8 cellular contexts compared by ENCODE assay signal in genomic region chr5:171418316-171418981, GRCh38. TPM values are rescaled to one million over a fixed set of nuclear protein-coding genes. Genes with fewer than 3 reads are reported as not detected.
DNase-seq lines count a peak whose midpoint lies in the region; ATAC-seq and TF ChIP-seq lines count a peak whose summit lies in the region.

No MANE protein-coding gene starts in this region.

- in situ Hi-C loops in GM13977 (cut with MboI; ENCODE audit: low pct_unique_long_range_greater_than_20kb, low sequenced_read_pairs, unreplicated experiment): loop anchor here (25.0 kb wide), 1 partner anchor 619 kb away; no protein-coding TSS in a partner anchor

- H3K27me3 ChIP-seq in A673 (replicated peaks; ENCODE audit: insufficient read depth, low read depth, low read length, poor library complexity) (peaks cover 7% of the 10 kb centered on the region), lung (ENCODE audit: control insufficient read depth, insufficient read depth) (no peaks in the 10 kb centered on the region)
- peaks cover 17% of the 10 kb centered on the region for H3K27me3 ChIP-seq in effector memory CD4-positive, alpha-beta T cell (replicated peaks; ENCODE audit: control insufficient read depth, insufficient read depth, low read length, poor library complexity, severe bottlenecking)

- 16% methylated on average over 25 to 26 of the region's 26 CpGs for WGBS in lung, 2 donors

- TF ChIP-seq CTCF in A673 (conservative IDR thresholded peaks at IDR 0.05; ENCODE audit: low read depth, low read length): peak; percentile 78
- peak; percentile 97 for TF ChIP-seq CTCF in GM13977 (IDR thresholded peaks at IDR 0.05; ENCODE audit: extremely low read depth, insufficient read depth, missing control alignments)
- peak; percentile 81 for TF ChIP-seq CTCF in lung (IDR thresholded peaks at IDR 0.05; ENCODE audit: control extremely low read depth, extremely low read depth)

- peak; percentile 59 for DNase-seq in A673 (ENCODE audit: low spot score)
- peak; percentile 93 for DNase-seq in GM13977 (ENCODE audit: low spot score)
- peak; percentile 73 for DNase-seq in NCI-H2196 (lab: John Stamatoyannopoulos, UW; ENCODE audit: unreplicated experiment)
- peak; percentile 30 to 43 for DNase-seq in activated CD4-positive, alpha-beta T cell treated with anti-CD3 and anti-CD28 coated beads, Interleukin-2, amount 50 U/mL, for 24 hours (ENCODE audit: low read depth in 1 of 2, low spot score in 1 of 2)
- peak in 2 of 3 donors; percentile 7 to 18 for DNase-seq in effector memory CD4-positive, alpha-beta T cell
- peak; percentile 81 for DNase-seq in lung (ENCODE audit: low spot score)
- DNase-seq in stimulated activated CD4-positive, alpha-beta T cell treated with anti-CD3 and anti-CD28 coated beads, Interleukin-4, amount 100 ng/mL, for 48 hours (ENCODE audit: low read depth in 2 of 2): peak; percentile 37 to 47

- intact Hi-C loops in A673 (cut with micrococcal nuclease; ENCODE audit: unreplicated experiment): loop anchor here (5.0 kb wide), 2 partner anchors 434 to 624 kb away; no protein-coding TSS in a partner anchor

- peak; percentile 72 for ATAC-seq in HG02943 (IDR thresholded peaks at IDR 0.05; ENCODE audit: low read depth, unreplicated experiment)
- peak; percentile 79 for ATAC-seq in lung (ENCODE audit: insufficient read depth, low FRiP score)

- H3K36me3 ChIP-seq in A673 (ENCODE audit: insufficient read depth, low read length, poor library complexity, severe bottlenecking): peaks cover 10% of the 10 kb centered on the region
- H3K36me3 ChIP-seq in effector memory CD4-positive, alpha-beta T cell (ENCODE audit: control insufficient read depth, insufficient read depth, low read length): peaks cover 1% of the 10 kb centered on the region
- H3K36me3 ChIP-seq in lung (ENCODE audit: control insufficient read depth in 2 of 2, insufficient read depth in 2 of 2, low read length in 2 of 2): no peaks in the 10 kb centered on the region

- BruUV-seq in A673 (replicated peaks; lab: Mats Ljungman, UMichigan): no TSS peak

- H3K4me1 ChIP-seq in A673 (ENCODE audit: insufficient read depth, low read length, poor library complexity, severe bottlenecking): peaks cover 8% of the 10 kb centered on the region
- peaks cover 18% of the 10 kb centered on the region for H3K4me1 ChIP-seq in effector memory CD4-positive, alpha-beta T cell (ENCODE audit: control insufficient read depth, insufficient read depth, low read length, poor library complexity, severe bottlenecking)
- peaks cover 5 to 15% of the 10 kb centered on the region in 2 donors for H3K4me1 ChIP-seq in lung (ENCODE audit: control insufficient read depth in 2 of 2, insufficient read depth in 2 of 2, low read length in 2 of 2)

- H3K4me3 ChIP-seq in A673 (ENCODE audit: low read depth, low read length, poor library complexity, severe bottlenecking) (peak overlapping the region; percentile 46), lung (no peak overlapping the region)
- H3K4me3 ChIP-seq in effector memory CD4-positive, alpha-beta T cell (ENCODE audit: insufficient read depth, low read depth, low read length, poor library complexity, severe bottlenecking): peak overlapping the region; percentile 62

- POLR2A ChIA-PET in A673 (lab: Charles Lee; ENCODE audit: low non-redundant PET): no interaction called here

- CTCF ChIA-PET in A673 (lab: Charles Lee): interaction anchor here (1.3 kb wide), 1 partner anchor 641 kb away, joined by 9 read pairs; no protein-coding TSS in a partner anchor

- H3K27ac ChIP-seq in A673 (ENCODE audit: low read depth, low read length, poor library complexity, severe bottlenecking) (no peak overlapping the region), lung (ENCODE audit: low read depth in 1 of 2, low read length in 1 of 2) (no peak overlapping the region)
- H3K27ac ChIP-seq in effector memory CD4-positive, alpha-beta T cell (ENCODE audit: insufficient read depth, low read length, poor library complexity, severe bottlenecking): no peak overlapping the region

- H3K9me3 ChIP-seq in A673 (ENCODE audit: low read depth, low read length, poor library complexity, severe bottlenecking) (no peaks in the 10 kb centered on the region), lung (ENCODE audit: control insufficient read depth in 2 of 2, insufficient read depth in 1 of 2, low read length in 1 of 2) (no peaks in the 10 kb centered on the region)
- H3K9me3 ChIP-seq in effector memory CD4-positive, alpha-beta T cell (ENCODE audit: control insufficient read depth, low read length): no peaks in the 10 kb centered on the region

RNA-seq across cellular contexts. Expression of gene FGF18, which starts 1.0 kb away (rescaled TPM):
- 0.90 and 1.3 TPM in 2 replicates for total RNA-seq in A673 (2021)
- total RNA-seq in lung: 1 to 10 TPM; 3.1 to 3.4 TPM
- 1 to 10 TPM; 1.8 to 1.9 TPM for polyA plus RNA-seq in lung

RNA-seq across cellular contexts. Expression of gene NPM1, which starts 30.8 kb away (rescaled TPM):
- total RNA-seq in A673 (2021): 1,854 and 1,998 TPM in 2 replicates
- total RNA-seq in lung: 1,000 to 10,000 TPM in 1 of 2 donors, 100 to 1,000 TPM in 1; 601 to 1,763 TPM
- 1,000 to 10,000 TPM; 1,147 to 2,411 TPM for polyA plus RNA-seq in lung

Comparison
In these comparisons a context has a peak if more than half of its experiments do, and no peak if none do; other contexts are left out.
1. DNase-seq: peak in every context shown above with its lines; median percentile 93 in GM13977; 81 in lung; 73 in NCI-H2196; 59 in A673; 42 in stimulated activated CD4-positive, alpha-beta T cell treated with anti-CD3 and anti-CD28 coated beads, Interleukin-4, amount 100 ng/mL, for 48 hours; 36 in activated CD4-positive, alpha-beta T cell treated with anti-CD3 and anti-CD28 coated beads, Interleukin-2, amount 50 U/mL, for 24 hours; 12 in effector memory CD4-positive, alpha-beta T cell.